19 cellular contexts compared by ENCODE assay signal in the genomic region with DNA sequence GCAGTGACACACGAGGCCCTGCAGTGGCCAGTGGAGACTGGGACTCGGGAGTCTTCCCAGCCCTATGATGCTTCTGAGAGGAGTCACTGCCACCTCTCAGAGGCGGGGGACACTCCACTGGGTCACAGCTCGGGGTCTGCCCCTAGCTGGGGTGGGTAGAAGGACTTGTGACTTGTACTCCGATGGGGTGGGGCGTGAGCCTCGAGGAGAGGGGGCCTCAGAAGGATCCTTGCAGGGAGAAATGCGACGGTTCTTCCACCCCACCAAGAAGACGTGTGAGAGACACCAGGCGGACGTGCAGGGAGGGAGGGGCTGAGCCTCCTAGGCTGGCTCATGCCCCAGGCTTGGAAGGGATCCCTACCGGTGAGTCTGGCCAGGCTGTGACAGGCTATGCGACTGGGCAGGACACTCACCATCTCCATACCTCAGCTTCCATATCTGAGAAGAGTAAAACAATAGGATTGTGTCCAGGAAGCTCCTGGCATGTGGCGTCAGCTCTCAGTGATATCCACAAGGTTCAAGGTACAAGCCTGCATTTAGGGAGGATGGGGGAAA. TPM values are rescaled to one million over a fixed set of nuclear protein-coding genes. Genes with fewer than 3 reads are reported as not detected.
A peak's percentile ranks its signal among the peaks of the same experiment; 100 is the strongest.
DNase-seq lines count a peak whose midpoint lies in the region; ATAC-seq and TF ChIP-seq lines count a peak whose summit lies in the region.
"Had no signal": no experiment of that assay in that cellular context is flagged by ENCODE, and none has a peak within 500 bp of the region (broad histone marks: within the 10 kb centered on the region; RNA-seq: fewer than 3 reads in every experiment).

No MANE protein-coding gene starts in this region.

- H3K4me1 ChIP-seq in left ventricle myocardium inferior = no peaks in the 10 kb centered on the region
- H3K4me1 ChIP-seq in psoas muscle = no peaks in the 10 kb centered on the region
- H3K4me1 ChIP-seq: Peyer's patch had no signal

- H3K27me3 ChIP-seq in left ventricle myocardium inferior (ENCODE audit: low read depth) = peaks cover 67% of the 10 kb centered on the region
- H3K27me3 ChIP-seq in psoas muscle (ENCODE audit: insufficient read depth in 3 of 3, low read length in 2 of 3) = no peaks in the 10 kb centered on the region
- H3K27me3 ChIP-seq: Peyer's patch had no signal

- intact Hi-C loops in left ventricle myocardium inferior (cut with micrococcal nuclease) = no loop called here
- intact Hi-C loops in psoas muscle (cut with DNase I) = loop anchor here in 1 of 2 donors (5.0 kb wide), 1 partner anchor 41 kb away; no protein-coding TSS in a partner anchor

- H3K36me3 ChIP-seq in left ventricle myocardium inferior (no peaks in the 10 kb centered on the region), psoas muscle (ENCODE audit: insufficient read depth in 1 of 2, low read depth in 1 of 2) (no peaks in the 10 kb centered on the region)
- H3K36me3 ChIP-seq: Peyer's patch had no signal

- TF ChIP-seq CTCF in LNCaP clone FGC (IDR thresholded peaks at IDR 0.05; ENCODE audit: control insufficient read depth, extremely low read depth, insufficient read depth) = no peak
- TF ChIP-seq CTCF in left ventricle myocardium inferior (IDR thresholded peaks at IDR 0.05; ENCODE audit: borderline replicate concordance) = peak; percentile 11
- TF ChIP-seq CTCF in psoas muscle (IDR thresholded peaks at IDR 0.05) = no peak

- H3K9me3 ChIP-seq in left ventricle myocardium inferior (replicated peaks) (no peaks in the 10 kb centered on the region), psoas muscle (no peaks in the 10 kb centered on the region)
- H3K9me3 ChIP-seq: Peyer's patch, SK-N-SH had no signal

- H3K4me3 ChIP-seq in LNCaP clone FGC (ENCODE audit: low read depth, low read length) = no peak overlapping the region
- no peak overlapping the region for H3K4me3 ChIP-seq in left ventricle myocardium inferior
- no peak overlapping the region for H3K4me3 ChIP-seq in psoas muscle
- H3K4me3 ChIP-seq: Peyer's patch had no signal

- 43 to 52% (median 45%) methylated on average over 15 of the region's 15 CpGs for WGBS in psoas muscle, 3 donors

- ATAC-seq in psoas muscle = peak; percentile 54 to 89 (median 82)

- H3K27ac ChIP-seq in left ventricle myocardium inferior (replicated peaks) = no peak overlapping the region
- no peak overlapping the region for H3K27ac ChIP-seq in psoas muscle
- H3K27ac ChIP-seq: C4-2B, Peyer's patch had no signal

- DNase-seq in LNCaP clone FGC (ENCODE audit: low read depth) = peak; percentile 13
- peak; percentile 70 for DNase-seq in cerebellar cortex (ENCODE audit: low spot score)
- DNase-seq in left ventricle myocardium inferior = peak; percentile 38
- DNase-seq in psoas muscle = peak in 1 of 2 donors; percentile 11
- DNase-seq in activated naive CD4-positive, alpha-beta T cell treated with anti-CD3 and anti-CD28 coated beads, Interleukin-2, amount 50 U/mL, for 16 hours = no peak
- no peak for DNase-seq in activated CD4-positive, alpha-beta T cell treated with anti-CD3 and anti-CD28 coated beads, Interleukin-2, amount 50 U/mL, for 48 hours
- no peak for DNase-seq in SIG-M5 (lab: John Stamatoyannopoulos, UW)
- DNase-seq: ACHN, AML-193, DMS79 treated with DMSO at 0.1 percent for 48 hours, H9, NCI-H1105, NCI-H2081 treated with DMSO at 0.1 percent for 48 hours, NCI-H446 treated with DMSO at 0.1 percent for 48 hours, NCI-H69, Peyer's patch, SK-N-SH had no signal

RNA-seq across cellular contexts. Expression of a gene that starts 11.1 kb away (rescaled TPM):
- total RNA-seq in left ventricle myocardium inferior (not detected), psoas muscle (not detected)
- under 1 TPM in 1 of 3 donors, not detected in 2; 0.20 TPM for polyA plus RNA-seq in psoas muscle
- total RNA-seq: H9, LHCN-M2, Peyer's patch had no signal
- polyA plus RNA-seq: SK-N-SH had no signal

RNA-seq across cellular contexts. Expression of a gene that starts 15.4 kb away (rescaled TPM):
- total RNA-seq in left ventricle myocardium inferior (190 TPM), psoas muscle (100 to 1,000 TPM; 136 to 214 (median 158) TPM)
- 100 to 1,000 TPM; 345 to 597 (median 427) TPM for polyA plus RNA-seq in psoas muscle

Comparison
In these comparisons a context has a peak if more than half of its experiments do, and no peak if none do; other contexts are left out.
1. DNase-seq: peak in LNCaP clone FGC (single experiment), cerebellar cortex (single experiment) and left ventricle myocardium inferior (single experiment); none in activated naive CD4-positive, alpha-beta T cell treated with anti-CD3 and anti-CD28 coated beads, Interleukin-2, amount 50 U/mL, for 16 hours (single experiment), activated CD4-positive, alpha-beta T cell treated with anti-CD3 and anti-CD28 coated beads, Interleukin-2, amount 50 U/mL, for 48 hours (0 of 2) and SIG-M5 (single experiment).